Comparison of ENCODE assay signal across 2 cellular contexts in the genomic region with DNA sequence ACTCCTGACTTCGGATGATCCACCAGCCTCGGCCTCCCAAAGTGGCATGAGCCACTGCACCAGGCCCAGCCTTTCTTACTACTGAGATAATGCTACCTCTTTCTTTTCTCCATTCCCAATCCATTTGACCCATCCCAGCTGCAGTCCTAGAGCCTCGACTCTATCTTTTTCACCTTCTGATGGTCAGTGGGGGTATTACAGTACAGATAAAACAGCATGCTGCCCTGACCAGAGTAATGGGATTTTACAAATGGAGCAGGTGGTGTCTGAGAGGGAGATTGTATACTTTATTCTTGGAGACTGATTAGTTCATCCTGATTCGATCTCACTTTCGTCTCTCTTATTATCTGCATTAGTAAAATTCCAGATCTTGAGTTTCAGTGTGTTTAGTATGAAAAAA.
TF ChIP-seq lines count a peak whose summit lies in the region.

No MANE protein-coding gene starts in this region.

TF ChIP-seq in HepG2, 621 proteins besides CTCF, POLR2A, EP300 and RAD21:
- TF ChIP-seq GATAD1 (CRISPR knock-in tag; IDR thresholded peaks at IDR 0.05) (no peak), ZNF746 (CRISPR knock-in tag; IDR thresholded peaks at IDR 0.05) (no peak), KLF16 (CRISPR knock-in tag; IDR thresholded peaks at IDR 0.05) (no peak), ZNF501 (CRISPR knock-in tag; IDR thresholded peaks at IDR 0.05) (no peak), ZNF230 (CRISPR knock-in tag; IDR thresholded peaks at IDR 0.05) (no peak), KLF6 (CRISPR knock-in tag; IDR thresholded peaks at IDR 0.05) (no peak)
- TF ChIP-seq, protein P1, sequence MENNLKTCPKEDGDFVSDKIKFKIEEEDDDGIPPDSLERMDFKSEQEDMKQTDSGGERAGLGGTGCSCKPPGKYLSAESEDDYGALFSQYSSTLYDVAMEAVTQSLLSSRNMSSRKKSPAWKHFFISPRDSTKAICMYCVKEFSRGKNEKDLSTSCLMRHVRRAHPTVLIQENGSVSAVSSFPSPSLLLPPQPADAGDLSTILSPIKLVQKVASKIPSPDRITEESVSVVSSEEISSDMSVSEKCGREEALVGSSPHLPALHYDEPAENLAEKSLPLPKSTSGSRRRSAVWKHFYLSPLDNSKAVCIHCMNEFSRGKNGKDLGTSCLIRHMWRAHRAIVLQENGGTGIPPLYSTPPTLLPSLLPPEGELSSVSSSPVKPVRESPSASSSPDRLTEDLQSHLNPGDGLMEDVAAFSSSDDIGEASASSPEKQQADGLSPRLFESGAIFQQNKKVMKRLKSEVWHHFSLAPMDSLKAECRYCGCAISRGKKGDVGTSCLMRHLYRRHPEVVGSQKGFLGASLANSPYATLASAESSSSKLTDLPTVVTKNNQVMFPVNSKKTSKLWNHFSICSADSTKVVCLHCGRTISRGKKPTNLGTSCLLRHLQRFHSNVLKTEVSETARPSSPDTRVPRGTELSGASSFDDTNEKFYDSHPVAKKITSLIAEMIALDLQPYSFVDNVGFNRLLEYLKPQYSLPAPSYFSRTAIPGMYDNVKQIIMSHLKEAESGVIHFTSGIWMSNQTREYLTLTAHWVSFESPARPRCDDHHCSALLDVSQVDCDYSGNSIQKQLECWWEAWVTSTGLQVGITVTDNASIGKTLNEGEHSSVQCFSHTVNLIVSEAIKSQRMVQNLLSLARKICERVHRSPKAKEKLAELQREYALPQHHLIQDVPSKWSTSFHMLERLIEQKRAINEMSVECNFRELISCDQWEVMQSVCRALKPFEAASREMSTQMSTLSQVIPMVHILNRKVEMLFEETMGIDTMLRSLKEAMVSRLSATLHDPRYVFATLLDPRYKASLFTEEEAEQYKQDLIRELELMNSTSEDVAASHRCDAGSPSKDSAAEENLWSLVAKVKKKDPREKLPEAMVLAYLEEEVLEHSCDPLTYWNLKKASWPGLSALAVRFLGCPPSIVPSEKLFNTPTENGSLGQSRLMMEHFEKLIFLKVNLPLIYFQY (CRISPR knock-in tag; IDR thresholded peaks at IDR 0.05; ENCODE audit: borderline replicate concordance): no peak
- TF ChIP-seq, protein P2, sequence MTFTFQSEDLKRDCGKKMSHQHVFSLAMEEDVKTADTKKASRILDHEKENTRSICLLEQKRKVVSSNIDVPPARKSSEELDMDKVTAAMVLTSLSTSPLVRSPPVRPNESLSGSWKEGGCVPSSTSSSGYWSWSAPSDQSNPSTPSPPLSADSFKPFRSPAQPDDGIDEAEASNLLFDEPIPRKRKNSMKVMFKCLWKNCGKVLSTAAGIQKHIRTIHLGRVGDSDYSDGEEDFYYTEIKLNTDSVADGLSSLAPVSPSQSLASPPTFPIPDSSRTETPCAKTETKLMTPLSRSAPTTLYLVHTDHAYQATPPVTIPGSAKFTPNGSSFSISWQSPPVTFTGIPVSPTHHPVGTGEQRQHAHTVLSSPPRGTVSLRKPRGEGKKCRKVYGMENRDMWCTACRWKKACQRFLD (CRISPR knock-in tag; IDR thresholded peaks at IDR 0.05; ENCODE audit: borderline replicate concordance): no peak
- TF ChIP-seq, protein P3, sequence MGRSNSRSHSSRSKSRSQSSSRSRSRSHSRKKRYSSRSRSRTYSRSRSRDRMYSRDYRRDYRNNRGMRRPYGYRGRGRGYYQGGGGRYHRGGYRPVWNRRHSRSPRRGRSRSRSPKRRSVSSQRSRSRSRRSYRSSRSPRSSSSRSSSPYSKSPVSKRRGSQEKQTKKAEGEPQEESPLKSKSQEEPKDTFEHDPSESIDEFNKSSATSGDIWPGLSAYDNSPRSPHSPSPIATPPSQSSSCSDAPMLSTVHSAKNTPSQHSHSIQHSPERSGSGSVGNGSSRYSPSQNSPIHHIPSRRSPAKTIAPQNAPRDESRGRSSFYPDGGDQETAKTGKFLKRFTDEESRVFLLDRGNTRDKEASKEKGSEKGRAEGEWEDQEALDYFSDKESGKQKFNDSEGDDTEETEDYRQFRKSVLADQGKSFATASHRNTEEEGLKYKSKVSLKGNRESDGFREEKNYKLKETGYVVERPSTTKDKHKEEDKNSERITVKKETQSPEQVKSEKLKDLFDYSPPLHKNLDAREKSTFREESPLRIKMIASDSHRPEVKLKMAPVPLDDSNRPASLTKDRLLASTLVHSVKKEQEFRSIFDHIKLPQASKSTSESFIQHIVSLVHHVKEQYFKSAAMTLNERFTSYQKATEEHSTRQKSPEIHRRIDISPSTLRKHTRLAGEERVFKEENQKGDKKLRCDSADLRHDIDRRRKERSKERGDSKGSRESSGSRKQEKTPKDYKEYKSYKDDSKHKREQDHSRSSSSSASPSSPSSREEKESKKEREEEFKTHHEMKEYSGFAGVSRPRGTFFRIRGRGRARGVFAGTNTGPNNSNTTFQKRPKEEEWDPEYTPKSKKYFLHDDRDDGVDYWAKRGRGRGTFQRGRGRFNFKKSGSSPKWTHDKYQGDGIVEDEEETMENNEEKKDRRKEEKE (IDR thresholded peaks at IDR 0.05): no peak

TF ChIP-seq in H1, 55 proteins besides CTCF, POLR2A, EP300 and RAD21:
- TF ChIP-seq SP1 (IDR thresholded peaks at IDR 0.05; ENCODE audit: low read depth, low read length) (no peak), KDM1A (IDR thresholded peaks at IDR 0.05; ENCODE audit: borderline replicate concordance, low read length) (no peak), KDM4A (IDR thresholded peaks at IDR 0.05; ENCODE audit: low read depth, low read length, severe bottlenecking) (no peak)
- TF ChIP-seq, protein P4, sequence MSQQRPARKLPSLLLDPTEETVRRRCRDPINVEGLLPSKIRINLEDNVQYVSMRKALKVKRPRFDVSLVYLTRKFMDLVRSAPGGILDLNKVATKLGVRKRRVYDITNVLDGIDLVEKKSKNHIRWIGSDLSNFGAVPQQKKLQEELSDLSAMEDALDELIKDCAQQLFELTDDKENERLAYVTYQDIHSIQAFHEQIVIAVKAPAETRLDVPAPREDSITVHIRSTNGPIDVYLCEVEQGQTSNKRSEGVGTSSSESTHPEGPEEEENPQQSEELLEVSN (IDR thresholded peaks at IDR 0.05): no peak
